ENCODE assay signal across 8 cellular contexts in the genomic region with DNA sequence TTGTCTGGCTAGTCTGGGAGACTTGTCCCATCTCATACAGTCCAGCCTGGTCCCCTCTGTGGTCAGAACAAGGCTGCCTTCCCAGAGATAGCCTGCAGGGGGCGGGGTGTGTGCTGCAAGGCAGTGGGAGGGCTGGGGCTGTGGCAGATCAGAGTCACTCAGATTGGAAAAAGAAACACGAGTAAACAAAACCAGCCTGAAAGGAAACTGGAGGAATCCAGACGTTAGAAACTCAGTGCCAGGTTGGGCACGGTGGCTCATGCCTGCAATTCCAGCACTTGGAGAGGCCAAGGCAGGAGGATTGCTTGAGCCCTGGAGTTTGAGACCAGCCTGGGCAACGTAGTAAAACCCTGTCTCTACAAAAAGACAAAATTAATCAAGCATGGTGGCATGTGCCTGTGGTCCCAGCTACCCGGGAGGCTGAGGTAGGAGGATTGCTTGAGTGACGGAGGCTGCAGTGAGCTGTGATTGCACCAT. TPM values are rescaled to one million over a fixed set of nuclear protein-coding genes. Genes with fewer than 3 reads are reported as not detected.
DNase-seq lines count a peak whose midpoint lies in the region; ATAC-seq and TF ChIP-seq lines count a peak whose summit lies in the region.

No MANE protein-coding gene starts in this region.

- no peaks in the 10 kb centered on the region for H3K9me3 ChIP-seq in CD4-positive, alpha-beta T cell (ENCODE audit: control insufficient read depth, low read length)

- ATAC-seq in CD4-positive, alpha-beta T cell (ENCODE audit: poor library complexity), result peak; percentile 64
- no peak for ATAC-seq in HG03469 (IDR thresholded peaks at IDR 0.05; ENCODE audit: unreplicated experiment)

- POLR2A ChIA-PET in CD4-positive, alpha-beta T cell (lab: Charles Lee), result interaction anchor here (1.9 kb wide), 1 partner anchor 259 kb away, joined by 5 read pairs; no protein-coding TSS in a partner anchor

- DNase-seq in CD4-positive, alpha-beta T cell, result peak; percentile 49 to 76 (median 65)
- DNase-seq in HCEC 1CT, result peak; percentile 70
- peak; percentile 59 for DNase-seq in NOMO-1 treated with dmso at 0.1 percent for 144 hours (lab: John Stamatoyannopoulos, UW; ENCODE audit: unreplicated experiment)
- DNase-seq in activated CD8-positive, alpha-beta memory T cell treated with anti-CD3 and anti-CD28 coated beads for 48 hours (ENCODE audit: low read depth in 2 of 3, low spot score in 2 of 3), result peak; percentile 31 to 65 (median 64)
- peak; percentile 75 for DNase-seq in epidermal melanocyte (ENCODE audit: insufficient read length, low spot score)
- DNase-seq in mucosa of gallbladder (ENCODE audit: low spot score), result peak; percentile 73
- peak; percentile 45 to 57 for DNase-seq in stimulated activated CD8-positive, alpha-beta memory T cell treated with anti-CD3 and anti-CD28 coated beads, Interleukin-7, amount 100 ng/mL, for 1 hour (ENCODE audit: low read depth in 2 of 2)

- H3K4me3 Mint-ChIP-seq in CD4-positive, alpha-beta T cell, result no peak overlapping the region

- peaks cover 22% of the 10 kb centered on the region for H3K36me3 Mint-ChIP-seq in CD4-positive, alpha-beta T cell (ENCODE audit: low read depth)

- TF ChIP-seq CTCF in CD4-positive, alpha-beta T cell (IDR thresholded peaks at IDR 0.05), result peak; percentile 73

- no peak overlapping the region for H3K27ac ChIP-seq in CD4-positive, alpha-beta T cell (ENCODE audit: low read depth, low read length)

- H3K27me3 Mint-ChIP-seq in CD4-positive, alpha-beta T cell, result no peaks in the 10 kb centered on the region

- H3K9me3 Mint-ChIP-seq in CD4-positive, alpha-beta T cell, result no peaks in the 10 kb centered on the region

- intact Hi-C loops in CD4-positive, alpha-beta T cell (cut with DNase I, micrococcal nuclease), result loop anchor here in 1 of 2 experiments (1.0 kb wide), 1 partner anchor 386 kb away; no protein-coding TSS in a partner anchor

- CTCF ChIA-PET in CD4-positive, alpha-beta T cell (lab: Charles Lee), result no interaction called here

- H3K27me3 ChIP-seq in CD4-positive, alpha-beta T cell (ENCODE audit: control insufficient read depth, insufficient read depth, low read length), result no peaks in the 10 kb centered on the region

- H3K27ac Mint-ChIP-seq in CD4-positive, alpha-beta T cell, result no peak overlapping the region

- H3K4me1 Mint-ChIP-seq in CD4-positive, alpha-beta T cell (ENCODE audit: low read depth), result peaks cover 17% of the 10 kb centered on the region

RNA-seq across cellular contexts. Expression of a gene that starts 20.2 kb away (rescaled TPM):
- 100 to 1,000 TPM; 122 to 124 TPM for total RNA-seq in CD4-positive, alpha-beta T cell
- total RNA-seq in mucosa of gallbladder, result 68.4 TPM

RNA-seq across cellular contexts. Expression of a gene that starts 22.0 kb away (rescaled TPM):
- not detected for total RNA-seq in CD4-positive, alpha-beta T cell
- total RNA-seq in mucosa of gallbladder, result 0.26 TPM

RNA-seq across cellular contexts. Expression of a gene that starts 35.1 kb away (rescaled TPM):
- total RNA-seq in CD4-positive, alpha-beta T cell, result not detected
- not detected for total RNA-seq in mucosa of gallbladder

RNA-seq across cellular contexts. Expression of a gene that starts 57.2 kb away (rescaled TPM):
- total RNA-seq in CD4-positive, alpha-beta T cell, result 1 to 10 TPM; 8.7 to 9.3 TPM
- 44.3 TPM for total RNA-seq in mucosa of gallbladder
